In genomic region chr21:19321688-19322087, GRCh38 we compare ENCODE assay signal across 28 cellular contexts.
"Had no signal": no experiment of that assay in that cellular context is flagged by ENCODE, and none has a peak within 500 bp of the region (broad histone marks: within the 10 kb centered on the region; RNA-seq: fewer than 3 reads in every experiment).

No MANE protein-coding gene starts in this region.

- H3K9me3 Mint-ChIP-seq: activated CD4-positive, alpha-beta T cell treated with anti-CD3 and anti-CD28 coated beads, Interleukin-2, amount 10 ng/mL, durations not matched to agents 24 days and 14 days; activated naive CD8-positive, alpha-beta T cell treated with anti-CD3 and anti-CD28 coated beads, Interleukin-2, amount 10 ng/mL, durations not matched to agents 7 days and 5 days; activated T-helper 1 cell treated with anti-CD3 and anti-CD28 coated beads, Interleukin-12 subunit alpha, Interleukin-12 subunit beta, Interleukin-2, Interleukin-4 antibody, amounts not matched to agents 30 ng/mL and 10 ng/mL and 1 ng/mL, durations not matched to agents 14 hours and 24 hours and 36 hours; nephron had no signal

- H3K36me3 ChIP-seq: heart right ventricle, prostate gland, stomach, thyroid gland, upper lobe of left lung had no signal

- H3K27ac Mint-ChIP-seq: activated CD4-positive, alpha-beta memory T cell treated with anti-CD3 and anti-CD28 coated beads for 36 hours; activated CD4-positive, alpha-beta T cell treated with anti-CD3 and anti-CD28 coated beads, Interleukin-2, amount 10 ng/mL, durations not matched to agents 24 days and 14 days; activated naive CD4-positive, alpha-beta T cell treated with anti-CD3 and anti-CD28 coated beads, Interleukin-2, amount 10 ng/mL, durations not matched to agents 7 days and 5 days; activated naive CD8-positive, alpha-beta T cell treated with anti-CD3 and anti-CD28 coated beads, Interleukin-2, amount 10 ng/mL, durations not matched to agents 7 days and 5 days; activated T-helper 1 cell treated with anti-CD3 and anti-CD28 coated beads, Interleukin-12 subunit alpha, Interleukin-12 subunit beta, Interleukin-2, Interleukin-4 antibody, amounts not matched to agents 30 ng/mL and 10 ng/mL and 1 ng/mL, durations not matched to agents 14 hours and 24 hours and 36 hours; dendritic cell treated with granulocyte-macrophage colony-stimulating factor and Interleukin-4, amounts not matched to agents 40 ng/mL and 50 ng/mL, for 4 days; endodermal cell; nephron; stimulated activated naive B cell treated with anti-CD40 and anti-IgM and Interleukin-4, amounts not matched to agents 10 μg/mL and 1 μg/mL and 100 μg/mL, for 72 hours had no signal

- H3K27ac ChIP-seq: foreskin keratinocyte, heart right ventricle, prostate gland, stomach, thyroid gland, upper lobe of left lung, VCaP had no signal

- H3K4me3 ChIP-seq: heart right ventricle, prostate gland, stomach, thyroid gland, upper lobe of left lung had no signal

- H3K36me3 Mint-ChIP-seq: activated CD4-positive, alpha-beta memory T cell treated with anti-CD3 and anti-CD28 coated beads for 36 hours; activated naive CD4-positive, alpha-beta T cell treated with anti-CD3 and anti-CD28 coated beads, Interleukin-2, amount 10 ng/mL, durations not matched to agents 7 days and 5 days; activated naive CD8-positive, alpha-beta T cell treated with anti-CD3 and anti-CD28 coated beads, Interleukin-2, amount 10 ng/mL, durations not matched to agents 7 days and 5 days; stimulated activated naive B cell treated with anti-CD40 and anti-IgM and Interleukin-4, amounts not matched to agents 10 μg/mL and 1 μg/mL and 100 μg/mL, for 72 hours had no signal

- DNase-seq: activated CD4-positive, alpha-beta memory T cell treated with anti-CD3 and anti-CD28 coated beads for 36 hours; activated CD4-positive, alpha-beta T cell treated with anti-CD3 and anti-CD28 coated beads, Interleukin-2, amount 10 ng/mL, durations not matched to agents 24 days and 14 days; activated CD8-positive, alpha-beta memory T cell treated with anti-CD3 and anti-CD28 coated beads, Interleukin-2, amount 50 U/mL, for 4 hours; activated gamma-delta T cell; activated naive CD4-positive, alpha-beta T cell treated with anti-CD3 and anti-CD28 coated beads, Interleukin-2, amount 10 ng/mL, durations not matched to agents 7 days and 5 days; activated naive CD8-positive, alpha-beta T cell treated with anti-CD3 and anti-CD28 coated beads, Interleukin-2, amount 10 ng/mL, durations not matched to agents 7 days and 5 days; activated T-cell treated with anti-CD3 and anti-CD28 coated beads, Interleukin-2, amount 50 U/mL, for 1 hour; amniotic stem cell; caudate nucleus; endodermal cell; foreskin keratinocyte; heart right ventricle; islet precursor cell; left cardiac atrium; left ventricle myocardium superior; stimulated activated CD4-positive, alpha-beta T cell treated with anti-CD3 and anti-CD28 coated beads, Interleukin-15, amount 100 ng/mL, for 24 hours; stimulated activated CD4-positive, alpha-beta T cell treated with anti-CD3 and anti-CD28 coated beads, Interleukin-2, amount 100 ng/mL, for 24 hours; stimulated activated naive B cell treated with anti-CD40 and anti-IgM and Interleukin-4, amounts not matched to agents 10 μg/mL and 1 μg/mL and 100 μg/mL, for 72 hours; stomach; thyroid gland; upper lobe of left lung had no signal

- H3K27me3 Mint-ChIP-seq: activated CD4-positive, alpha-beta memory T cell treated with anti-CD3 and anti-CD28 coated beads for 36 hours; activated CD4-positive, alpha-beta T cell treated with anti-CD3 and anti-CD28 coated beads, Interleukin-2, amount 10 ng/mL, durations not matched to agents 24 days and 14 days; activated naive CD4-positive, alpha-beta T cell treated with anti-CD3 and anti-CD28 coated beads, Interleukin-2, amount 10 ng/mL, durations not matched to agents 7 days and 5 days; activated naive CD8-positive, alpha-beta T cell treated with anti-CD3 and anti-CD28 coated beads, Interleukin-2, amount 10 ng/mL, durations not matched to agents 7 days and 5 days; dendritic cell treated with granulocyte-macrophage colony-stimulating factor and Interleukin-4, amounts not matched to agents 40 ng/mL and 50 ng/mL, for 4 days; stimulated activated naive B cell treated with anti-CD40 and anti-IgM and Interleukin-4, amounts not matched to agents 10 μg/mL and 1 μg/mL and 100 μg/mL, for 72 hours had no signal

- H3K4me3 Mint-ChIP-seq: activated CD4-positive, alpha-beta memory T cell treated with anti-CD3 and anti-CD28 coated beads for 36 hours; activated CD4-positive, alpha-beta T cell treated with anti-CD3 and anti-CD28 coated beads, Interleukin-2, amount 10 ng/mL, durations not matched to agents 24 days and 14 days; activated naive CD4-positive, alpha-beta T cell treated with anti-CD3 and anti-CD28 coated beads, Interleukin-2, amount 10 ng/mL, durations not matched to agents 7 days and 5 days; activated naive CD8-positive, alpha-beta T cell treated with anti-CD3 and anti-CD28 coated beads, Interleukin-2, amount 10 ng/mL, durations not matched to agents 7 days and 5 days; activated T-helper 1 cell treated with anti-CD3 and anti-CD28 coated beads, Interleukin-12 subunit alpha, Interleukin-12 subunit beta, Interleukin-2, Interleukin-4 antibody, amounts not matched to agents 30 ng/mL and 10 ng/mL and 1 ng/mL, durations not matched to agents 14 hours and 24 hours and 36 hours; dendritic cell treated with granulocyte-macrophage colony-stimulating factor and Interleukin-4, amounts not matched to agents 40 ng/mL and 50 ng/mL, for 4 days; endodermal cell; nephron; stimulated activated naive B cell treated with anti-CD40 and anti-IgM and Interleukin-4, amounts not matched to agents 10 μg/mL and 1 μg/mL and 100 μg/mL, for 72 hours had no signal

- ATAC-seq: activated CD4-positive, CD25-positive, alpha-beta regulatory T cell treated with anti-CD3 and anti-CD28 coated beads, Interleukin-2, amount 50 U/mL, for 24 hours; esophagus mucosa; foreskin keratinocyte; heart right ventricle; left cardiac atrium; left ventricle myocardium superior; stimulated activated naive B cell treated with anti-CD40 and anti-IgM and Interleukin-4, amounts not matched to agents 10 μg/mL and 1 μg/mL and 100 μg/mL, for 72 hours had no signal

- H3K4me1 Mint-ChIP-seq: activated CD4-positive, alpha-beta T cell treated with anti-CD3 and anti-CD28 coated beads, Interleukin-2, amount 10 ng/mL, durations not matched to agents 24 days and 14 days; activated naive CD4-positive, alpha-beta T cell treated with anti-CD3 and anti-CD28 coated beads, Interleukin-2, amount 10 ng/mL, durations not matched to agents 7 days and 5 days; activated naive CD8-positive, alpha-beta T cell treated with anti-CD3 and anti-CD28 coated beads, Interleukin-2, amount 10 ng/mL, durations not matched to agents 7 days and 5 days; endodermal cell; stimulated activated naive B cell treated with anti-CD40 and anti-IgM and Interleukin-4, amounts not matched to agents 10 μg/mL and 1 μg/mL and 100 μg/mL, for 72 hours had no signal

- H3K9me3 ChIP-seq: prostate gland, thyroid gland had no signal
